Comparison of ENCODE assay signal across 12 cellular contexts in genomic region chr7:151726875-151727578, GRCh38.
A peak's percentile ranks its signal among the peaks of the same experiment; 100 is the strongest.
DNase-seq lines count a peak whose midpoint lies in the region; ATAC-seq, FAIRE-seq and TF ChIP-seq lines count a peak whose summit lies in the region.
"Had no signal": no experiment of that assay in that cellular context is flagged by ENCODE, and none has a peak within 500 bp of the region (broad histone marks: within the 10 kb centered on the region; RNA-seq: fewer than 3 reads in every experiment).

No MANE protein-coding gene starts in this region.

- POLR2A ChIA-PET in HepG2 (lab: Yijun Ruan, JAX) = no interaction called here
- POLR2A ChIA-PET in activated CD4-positive, alpha-beta T cell treated with anti-CD3 and anti-CD28 coated beads for 36 hours (lab: Charles Lee) = no interaction called here

- in situ Hi-C loops in HepG2 (cut with HindIII; ENCODE audit: extremely low pct_ligation_motif_present, low pct_unique_long_range_greater_than_20kb) = no loop called here
- in situ Hi-C loops in transverse colon (cut with MboI; ENCODE audit: low pct_ligation_motif_present in 1 of 4, low pct_unique_long_range_greater_than_20kb in 1 of 4, low sequenced_read_pairs in 3 of 4) = loop anchor here in 2 of 4 donors (25.0 kb wide), 2 partner anchors 90 to 265 kb away; no protein-coding TSS in a partner anchor
- in situ Hi-C loops in ACHN (cut with HindIII; ENCODE audit: low pct_ligation_motif_present, low pct_unique_long_range_greater_than_20kb, low sequenced_read_pairs) = no loop called here

- TF ChIP-seq CTCF in astrocyte (IDR thresholded peaks at IDR 0.05; ENCODE audit: insufficient read depth, low read depth, low read length) = no peak
- TF ChIP-seq CTCF in HepG2 (CRISPR knock-in tag; IDR thresholded peaks at IDR 0.05) = no peak
- TF ChIP-seq CTCF in transverse colon (IDR thresholded peaks at IDR 0.05) = no peak

- H3K9me3 ChIP-seq in astrocyte (ENCODE audit: insufficient read depth, low read depth, low read length) (no peaks in the 10 kb centered on the region), HepG2 (ENCODE audit: low read length) (no peaks in the 10 kb centered on the region), transverse colon (no peaks in the 10 kb centered on the region)
- H3K9me3 ChIP-seq: testis had no signal

- H3K4me3 ChIP-seq in astrocyte (ENCODE audit: insufficient read depth, low read depth, low read length) (no peak overlapping the region), HepG2 (replicated peaks in 1 of 3; ENCODE audit: insufficient read depth in 1 of 3, low read depth in 2 of 3, low read length in 3 of 3) (no peak overlapping the region), transverse colon (no peak overlapping the region)
- H3K4me3 ChIP-seq: testis had no signal

- peak overlapping the region; percentile 53 for H3K9ac ChIP-seq in astrocyte (ENCODE audit: low read length)
- H3K9ac ChIP-seq in HepG2 (ENCODE audit: insufficient read depth, low read depth, low read length) = no peak overlapping the region

- TF ChIP-seq EP300 in HepG2 (IDR thresholded peaks at IDR 0.05; ENCODE audit: low read depth in 2 of 2, low read length in 2 of 2) (no peak), HepG2 (CRISPR knock-in tag; IDR thresholded peaks at IDR 0.05; ENCODE audit: borderline replicate concordance) (no peak), transverse colon (IDR thresholded peaks at IDR 0.05; ENCODE audit: low read depth) (no peak)

- 57% methylated on average over 12 of the region's 18 CpGs for WGBS in HepG2 (ENCODE audit: low lambda C conversion rate)
- WGBS in transverse colon (ENCODE audit: low coverage in 1 of 2), 2 donors = 80 to 88% methylated on average over 7 to 18 of the region's 18 CpGs

- H4K20me1 ChIP-seq in astrocyte (ENCODE audit: insufficient read depth, low read length) = no peaks in the 10 kb centered on the region
- H4K20me1 ChIP-seq in HepG2 (ENCODE audit: insufficient read depth, low read length) = no peaks in the 10 kb centered on the region

- H3K4me2 ChIP-seq in astrocyte (ENCODE audit: low read length) = peak overlapping the region; percentile 56
- H3K4me2 ChIP-seq in HepG2 (ENCODE audit: low read depth, low read length) = no peak overlapping the region

- peaks cover 26% of the 10 kb centered on the region for H3K4me1 Mint-ChIP-seq in activated CD8-positive, alpha-beta memory T cell treated with anti-CD3 and anti-CD28 coated beads, Interleukin-2, amount 10 ng/mL, durations not matched to agents 7 days and 5 days
- peaks cover 18% of the 10 kb centered on the region for H3K4me1 Mint-ChIP-seq in astrocyte (ENCODE audit: low read depth, unreplicated experiment)
- peaks cover 19% of the 10 kb centered on the region for H3K4me1 Mint-ChIP-seq in activated CD4-positive, alpha-beta T cell treated with anti-CD3 and anti-CD28 coated beads for 36 hours

- no peak for TF ChIP-seq POLR2A in HepG2 (IDR thresholded peaks at IDR 0.05; ENCODE audit: insufficient read depth in 1 of 2, low read depth in 2 of 2, low read length in 2 of 2)
- TF ChIP-seq POLR2A in transverse colon (IDR thresholded peaks at IDR 0.05) = no peak

- H3K4me3 Mint-ChIP-seq in activated CD8-positive, alpha-beta memory T cell treated with anti-CD3 and anti-CD28 coated beads, Interleukin-2, amount 10 ng/mL, durations not matched to agents 7 days and 5 days = no peak overlapping the region
- H3K4me3 Mint-ChIP-seq in astrocyte (ENCODE audit: unreplicated experiment) = no peak overlapping the region
- H3K4me3 Mint-ChIP-seq in activated CD4-positive, alpha-beta T cell treated with anti-CD3 and anti-CD28 coated beads for 36 hours = no peak overlapping the region
- H3K4me3 Mint-ChIP-seq: T-cell had no signal

- H3K27me3 ChIP-seq in astrocyte (ENCODE audit: insufficient read depth, low read length) (no peaks in the 10 kb centered on the region), HepG2 (ENCODE audit: control insufficient read depth in 1 of 2, insufficient read depth in 2 of 2, low read length in 2 of 2) (peaks cover 0 to 32% of the 10 kb centered on the region in 2 experiments; a peak in 3 of 5 replicates), transverse colon (no peaks in the 10 kb centered on the region)
- H3K27me3 ChIP-seq: testis had no signal

- H2AFZ ChIP-seq in astrocyte (ENCODE audit: low read depth, low read length) (no peak overlapping the region), HepG2 (ENCODE audit: low read length) (no peak overlapping the region)

- no peak for DNase-seq in activated CD8-positive, alpha-beta memory T cell treated with anti-CD3 and anti-CD28 coated beads, Interleukin-2, amount 10 ng/mL, durations not matched to agents 7 days and 5 days
- no peak for DNase-seq in activated CD8-positive, alpha-beta memory T cell treated with anti-CD3 and anti-CD28 coated beads, Interleukin-2, amount 50 U/mL, for 48 hours
- DNase-seq in astrocyte (ENCODE audit: low read depth) (no peak), HepG2 (ENCODE audit: low spot score) (no peak), transverse colon (no peak), ACHN (no peak), posterior vena cava (ENCODE audit: low spot score) (no peak)
- no peak for DNase-seq in activated CD4-positive, alpha-beta T cell treated with anti-CD3 and anti-CD28 coated beads for 36 hours
- DNase-seq: DMS 273 treated with DMSO at 0.1 percent for 48 hours, NCI-H2029 treated with DMSO at 0.1 percent for 48 hours had no signal

- H3K27me3 Mint-ChIP-seq in activated CD8-positive, alpha-beta memory T cell treated with anti-CD3 and anti-CD28 coated beads, Interleukin-2, amount 10 ng/mL, durations not matched to agents 7 days and 5 days = no peaks in the 10 kb centered on the region
- peaks cover 16% of the 10 kb centered on the region for H3K27me3 Mint-ChIP-seq in astrocyte (ENCODE audit: low read depth, unreplicated experiment)
- no peaks in the 10 kb centered on the region for H3K27me3 Mint-ChIP-seq in activated CD4-positive, alpha-beta T cell treated with anti-CD3 and anti-CD28 coated beads for 36 hours
- H3K27me3 Mint-ChIP-seq: T-cell had no signal

- peak; percentile 2 for ATAC-seq in activated CD8-positive, alpha-beta memory T cell treated with anti-CD3 and anti-CD28 coated beads, Interleukin-2, amount 10 ng/mL, durations not matched to agents 7 days and 5 days
- no peak for ATAC-seq in HepG2
- no peak for ATAC-seq in activated CD4-positive, alpha-beta T cell treated with anti-CD3 and anti-CD28 coated beads for 36 hours

- H3K79me2 ChIP-seq in astrocyte (ENCODE audit: insufficient read depth, low read length) (no peaks in the 10 kb centered on the region), HepG2 (ENCODE audit: insufficient read depth, low read length) (no peaks in the 10 kb centered on the region)

- H3K4me1 ChIP-seq in astrocyte (ENCODE audit: insufficient read depth, low read length) (peaks cover 27% of the 10 kb centered on the region), HepG2 (ENCODE audit: insufficient read depth, low read length) (0 out of 2 replicates have a peak, but pooled peaks cover 9% of the 10 kb centered on the region), transverse colon (peaks cover 10 to 12% (median 11%) of the 10 kb centered on the region in 4 donors)
- H3K4me1 ChIP-seq: testis had no signal

- TF ChIP-seq RAD21 in HepG2 (CRISPR knock-in tag; IDR thresholded peaks at IDR 0.05) = no peak

- H3K36me3 Mint-ChIP-seq in activated CD8-positive, alpha-beta memory T cell treated with anti-CD3 and anti-CD28 coated beads, Interleukin-2, amount 10 ng/mL, durations not matched to agents 7 days and 5 days = no peaks in the 10 kb centered on the region
- no peaks in the 10 kb centered on the region for H3K36me3 Mint-ChIP-seq in astrocyte (ENCODE audit: low read depth, unreplicated experiment)
- no peaks in the 10 kb centered on the region for H3K36me3 Mint-ChIP-seq in activated CD4-positive, alpha-beta T cell treated with anti-CD3 and anti-CD28 coated beads for 36 hours (ENCODE audit: low read depth)

- CTCF ChIA-PET in activated CD8-positive, alpha-beta memory T cell treated with anti-CD3 and anti-CD28 coated beads, Interleukin-2, amount 10 ng/mL, durations not matched to agents 7 days and 5 days (lab: Charles Lee) = interaction anchor here (0.7 to 1.9 kb wide), 5 partner anchors 21 to 55 kb away, joined by 3 to 6 read pairs (median 4); no protein-coding TSS in a partner anchor
- CTCF ChIA-PET in HepG2 (lab: Yijun Ruan, JAX; ENCODE audit: low intra/inter-chr PET ratio, low total read pairs) = no interaction called here
- CTCF ChIA-PET in activated CD4-positive, alpha-beta T cell treated with anti-CD3 and anti-CD28 coated beads for 36 hours (lab: Charles Lee) = interaction anchor here (0.7 to 1.1 kb wide), 3 partner anchors 21 to 279 kb away, joined by 3 read pairs; no protein-coding TSS in a partner anchor

- FAIRE-seq in astrocyte (lab: Jason Lieb, UNC) (no peak), HepG2 (lab: Jason Lieb, UNC) (no peak)

- BruUV-seq in HepG2 (replicated peaks; lab: Mats Ljungman, UMichigan) = no TSS peak

- H3K36me3 ChIP-seq in astrocyte (ENCODE audit: insufficient read depth, low read length) (no peaks in the 10 kb centered on the region), HepG2 (replicated peaks in 1 of 2; ENCODE audit: control insufficient read depth in 1 of 2, insufficient read depth in 2 of 2, low read length in 2 of 2) (no peaks in the 10 kb centered on the region), transverse colon (no peaks in the 10 kb centered on the region)

- peak overlapping the region; percentile 78 for H3K27ac Mint-ChIP-seq in activated CD8-positive, alpha-beta memory T cell treated with anti-CD3 and anti-CD28 coated beads, Interleukin-2, amount 10 ng/mL, durations not matched to agents 7 days and 5 days
- no peak overlapping the region for H3K27ac Mint-ChIP-seq in astrocyte (ENCODE audit: unreplicated experiment)
- H3K27ac Mint-ChIP-seq in activated CD4-positive, alpha-beta T cell treated with anti-CD3 and anti-CD28 coated beads for 36 hours = no peak overlapping the region
- H3K27ac Mint-ChIP-seq: T-cell had no signal

- H3K9me3 Mint-ChIP-seq in activated CD8-positive, alpha-beta memory T cell treated with anti-CD3 and anti-CD28 coated beads, Interleukin-2, amount 10 ng/mL, durations not matched to agents 7 days and 5 days (ENCODE audit: low read depth) = no peaks in the 10 kb centered on the region
- H3K9me3 Mint-ChIP-seq in astrocyte (ENCODE audit: unreplicated experiment) = no peaks in the 10 kb centered on the region
- no peaks in the 10 kb centered on the region for H3K9me3 Mint-ChIP-seq in activated CD4-positive, alpha-beta T cell treated with anti-CD3 and anti-CD28 coated beads for 36 hours (ENCODE audit: low read depth)
- H3K9me3 Mint-ChIP-seq: T-cell had no signal

- peak overlapping the region; percentile 48 for H3K27ac ChIP-seq in astrocyte (ENCODE audit: low read depth, low read length)
- H3K27ac ChIP-seq in HepG2 (ENCODE audit: extremely low read length, insufficient read depth, low read length) = no peak overlapping the region
- peak overlapping the region in 3 of 4 donors; percentile 36 to 65 (median 40) for H3K27ac ChIP-seq in transverse colon
- H3K27ac ChIP-seq: testis had no signal

- intact Hi-C loops in HepG2 (cut with micrococcal nuclease; ENCODE audit: unreplicated experiment) = no loop called here
- intact Hi-C loops in transverse colon (cut with DNase I; ENCODE audit: low total_unique reads) = no loop called here
- intact Hi-C loops in activated CD4-positive, alpha-beta T cell treated with anti-CD3 and anti-CD28 coated beads for 36 hours (cut with DNase I, micrococcal nuclease) = loop anchor here in 1 of 2 experiments (1.0 kb wide), 1 partner anchor 20 kb away; no protein-coding TSS in a partner anchor
- intact Hi-C loops in posterior vena cava (cut with DNase I) = no loop called here
